ENCODE assay signal across 8 cellular contexts in genomic region chr19:49327878-49328544, GRCh38. TPM values are rescaled to one million over a fixed set of nuclear protein-coding genes. Genes with fewer than 3 reads are reported as not detected.
DNase-seq lines count a peak whose midpoint lies in the region; ATAC-seq, FAIRE-seq and TF ChIP-seq lines count a peak whose summit lies in the region.

No MANE protein-coding gene starts in this region.

- CTCF ChIA-PET in CD4-positive, alpha-beta memory T cell (lab: Charles Lee; ENCODE audit: partially characterized antibody), result interaction anchor here (0.6 to 4.3 kb wide), 18 partner anchors 9 to 142 kb away, joined by 3 to 21 read pairs (median 4); no protein-coding TSS in a partner anchor

- peaks cover 27 to 28% of the 10 kb centered on the region in 2 donors for H3K36me3 Mint-ChIP-seq in CD4-positive, alpha-beta memory T cell

- no peaks in the 10 kb centered on the region for H3K27me3 Mint-ChIP-seq in CD4-positive, alpha-beta memory T cell

- intact Hi-C loops in CD4-positive, alpha-beta memory T cell (cut with micrococcal nuclease), result loop anchor here (1.0 to 2.0 kb wide), 2 partner anchors 61 to 102 kb away; no protein-coding TSS in a partner anchor
- intact Hi-C loops in gastrocnemius medialis (cut with DNase I; ENCODE audit: low total_unique reads) (no loop called here), posterior cingulate gyrus (cut with DNase I) (no loop called here)

- peak overlapping the region in 1 of 8 donors; percentile 34 for H3K4me3 Mint-ChIP-seq in CD4-positive, alpha-beta memory T cell

- H3K4me3 ChIP-seq in CD4-positive, alpha-beta memory T cell (ENCODE audit: low read length in 2 of 2), result no peak overlapping the region
- no peak overlapping the region for H3K4me3 ChIP-seq in epithelial cell of proximal tubule (ENCODE audit: low read depth, low read length)
- H3K4me3 ChIP-seq in gastrocnemius medialis, result no peak overlapping the region

- TF ChIP-seq POLR2A in gastrocnemius medialis (IDR thresholded peaks at IDR 0.05), result no peak

- H3K4me1 ChIP-seq in CD4-positive, alpha-beta memory T cell (ENCODE audit: insufficient read depth, low read length), result peaks cover 32% of the 10 kb centered on the region
- H3K4me1 ChIP-seq in gastrocnemius medialis, result no peaks in the 10 kb centered on the region

- H3K27me3 ChIP-seq in CD4-positive, alpha-beta memory T cell (ENCODE audit: insufficient read depth, low read length), result no peaks in the 10 kb centered on the region
- H3K27me3 ChIP-seq in gastrocnemius medialis, result no peaks in the 10 kb centered on the region

- ATAC-seq in gastrocnemius medialis, result no peak
- ATAC-seq in HG02885 (IDR thresholded peaks at IDR 0.05; ENCODE audit: poor library complexity, unreplicated experiment), result no peak

- POLR2A ChIA-PET in CD4-positive, alpha-beta memory T cell (lab: Charles Lee; ENCODE audit: partially characterized antibody), result interaction anchor here (2.0 kb wide), 1 partner anchor 9 kb away, joined by 4 read pairs; no protein-coding TSS in a partner anchor

- H3K27ac Mint-ChIP-seq in CD4-positive, alpha-beta memory T cell, result peak overlapping the region in 6 of 7 donors; percentile 13 to 74 (median 22)

- DNase-seq in CD4-positive, alpha-beta memory T cell, result peak; percentile 37 to 52 (median 43)
- DNase-seq in HTR-8/SVneo (ENCODE audit: insufficient read length, low spot score) (peak; percentile 35), epithelial cell of proximal tubule (ENCODE audit: low read depth) (no peak), gastrocnemius medialis (no peak), posterior cingulate gyrus (no peak), COLO668 (lab: John Stamatoyannopoulos, UW; ENCODE audit: unreplicated experiment) (no peak)
- DNase-seq in activated CD4-positive, CD25-positive, alpha-beta regulatory T cell treated with anti-CD3 and anti-CD28 coated beads, Interleukin-2, amount 50 U/mL, for 72 hours, result peak; percentile 48

- H3K9me3 Mint-ChIP-seq in CD4-positive, alpha-beta memory T cell, result no peaks in the 10 kb centered on the region

- no peak for FAIRE-seq in HTR-8/SVneo (lab: Jason Lieb, UNC)

- peak; percentile 74 for TF ChIP-seq CTCF in epithelial cell of proximal tubule (conservative IDR thresholded peaks at IDR 0.05; ENCODE audit: low read depth, low read length)
- TF ChIP-seq CTCF in gastrocnemius medialis (IDR thresholded peaks at IDR 0.05 in 4 of 5, conservative IDR thresholded peaks at IDR 0.05 in 1 of 5), result peak in 3 of 5 experiments; percentile 33 to 42 (median 36)

- no peaks in the 10 kb centered on the region for H3K36me3 ChIP-seq in CD4-positive, alpha-beta memory T cell (ENCODE audit: insufficient read depth, low read length)
- no peaks in the 10 kb centered on the region for H3K36me3 ChIP-seq in gastrocnemius medialis

- in situ Hi-C loops in gastrocnemius medialis (cut with MboI; ENCODE audit: low sequenced_read_pairs in 4 of 4), result no loop called here

- H3K27ac ChIP-seq in CD4-positive, alpha-beta memory T cell (ENCODE audit: low read depth, low read length), result no peak overlapping the region
- H3K27ac ChIP-seq in gastrocnemius medialis, result no peak overlapping the region

- no peaks in the 10 kb centered on the region for H3K9me3 ChIP-seq in CD4-positive, alpha-beta memory T cell (ENCODE audit: control insufficient read depth in 1 of 2, low read length in 2 of 2)
- H3K9me3 ChIP-seq in gastrocnemius medialis, result no peaks in the 10 kb centered on the region

- peaks cover 30 to 50% (median 40%) of the 10 kb centered on the region in 4 donors for H3K4me1 Mint-ChIP-seq in CD4-positive, alpha-beta memory T cell

RNA-seq across cellular contexts. Expression of gene SLC6A16, which starts 3.0 kb away (rescaled TPM):
- total RNA-seq in CD4-positive, alpha-beta memory T cell, result 1 to 10 TPM; 4.3 to 5.1 TPM
- 1 to 10 TPM; 1.1 to 1.8 TPM for polyA plus RNA-seq in CD4-positive, alpha-beta memory T cell
- total RNA-seq in epithelial cell of proximal tubule, result 0.07 and 0.29 TPM in 2 replicates
- 1 to 10 TPM in 1 of 4 donors, under 1 TPM in 2, not detected in 1; 0.13 to 4.3 (median 0.36) TPM for total RNA-seq in gastrocnemius medialis

RNA-seq across cellular contexts. Expression of gene CD37, which starts 7.2 kb away (rescaled TPM):
- total RNA-seq in CD4-positive, alpha-beta memory T cell, result 100 to 1,000 TPM; 330 to 347 TPM
- polyA plus RNA-seq in CD4-positive, alpha-beta memory T cell, result 100 to 1,000 TPM; 109 to 192 TPM
- total RNA-seq in epithelial cell of proximal tubule, result not detected in 2 replicates
- 1 to 10 TPM; 1.6 to 8.5 (median 2.3) TPM for total RNA-seq in gastrocnemius medialis

RNA-seq across cellular contexts. Expression of gene TEAD2, which starts 34.2 kb away (rescaled TPM):
- not detected for total RNA-seq in CD4-positive, alpha-beta memory T cell
- not detected for polyA plus RNA-seq in CD4-positive, alpha-beta memory T cell
- 74.5 and 89.5 TPM in 2 replicates for total RNA-seq in epithelial cell of proximal tubule
- 10 to 100 TPM in 2 of 4 donors, 1 to 10 TPM in 2; 6.1 to 12.6 (median 9.5) TPM for total RNA-seq in gastrocnemius medialis

RNA-seq across cellular contexts. Expression of gene DKKL1, which starts 35.7 kb away (rescaled TPM):
- not detected for total RNA-seq in CD4-positive, alpha-beta memory T cell
- polyA plus RNA-seq in CD4-positive, alpha-beta memory T cell, result not detected
- total RNA-seq in epithelial cell of proximal tubule (1.3 TPM in 1 of 2 replicates, not detected in the other), gastrocnemius medialis (not detected)

Comparison
In these comparisons a context has a peak if more than half of its experiments do, and no peak if none do; other contexts are left out.
1. DNase-seq: peak in CD4-positive, alpha-beta memory T cell (5 of 5), HTR-8/SVneo (single experiment) and activated CD4-positive, CD25-positive, alpha-beta regulatory T cell treated with anti-CD3 and anti-CD28 coated beads, Interleukin-2, amount 50 U/mL, for 72 hours (single experiment); none in epithelial cell of proximal tubule (single experiment), gastrocnemius medialis (0 of 2), posterior cingulate gyrus (0 of 10) and COLO668 (single experiment).
2. RNA of gene CD37, which starts 7.2 kb away (total RNA-seq): 330 to 347 TPM in CD4-positive, alpha-beta memory T cell; 1.6 to 8.5 TPM in gastrocnemius medialis and not detected in epithelial cell of proximal tubule; every median in the first group is over 10 times any median in the second.
3. RNA of gene TEAD2, which starts 34.2 kb away (total RNA-seq): 74.5 to 89.5 TPM in epithelial cell of proximal tubule and 6.1 to 12.6 TPM in gastrocnemius medialis; not detected in CD4-positive, alpha-beta memory T cell; every median in the first group is over 4 times any median in the second.